Comparison of ENCODE assay signal across 21 cellular contexts in the genomic region with DNA sequence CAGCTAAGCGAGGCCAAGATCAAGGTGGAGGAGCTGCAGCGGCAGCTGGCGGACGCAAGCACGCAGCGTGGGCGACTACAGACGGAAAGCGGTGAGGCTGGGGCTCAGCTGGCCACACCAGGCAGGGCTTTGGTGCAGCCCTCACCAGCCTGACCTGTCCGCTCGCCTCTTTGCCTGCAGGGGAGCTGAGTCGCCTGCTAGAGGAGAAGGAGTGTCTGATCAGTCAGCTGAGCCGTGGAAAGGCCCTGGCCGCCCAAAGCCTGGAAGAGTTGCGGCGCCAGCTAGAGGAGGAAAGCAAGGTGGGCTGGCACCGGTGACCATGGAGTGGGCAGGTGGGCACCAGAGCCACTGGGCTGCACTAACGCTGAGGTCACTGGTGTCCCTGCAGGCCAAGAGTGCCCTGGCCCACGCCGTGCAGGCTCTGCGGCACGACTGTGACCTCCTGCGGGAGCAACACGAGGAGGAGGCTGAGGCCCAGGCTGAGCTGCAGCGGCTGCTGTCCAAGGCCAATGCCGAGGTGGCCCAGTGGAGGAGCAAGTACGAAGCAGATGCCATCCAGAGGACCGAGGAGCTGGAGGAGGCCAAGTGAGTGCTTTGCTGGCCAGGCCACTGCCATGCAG. TPM values are rescaled to one million over a fixed set of nuclear protein-coding genes. Genes with fewer than 3 reads are reported as not detected.
DNase-seq lines count a peak whose midpoint lies in the region; ATAC-seq and TF ChIP-seq lines count a peak whose summit lies in the region.
"Had no signal": no experiment of that assay in that cellular context is flagged by ENCODE, and none has a peak within 500 bp of the region (broad histone marks: within the 10 kb centered on the region; RNA-seq: fewer than 3 reads in every experiment).

No MANE protein-coding gene starts in this region.

- TF ChIP-seq CTCF in mammary epithelial cell (conservative IDR thresholded peaks at IDR 0.05 in 1 of 2, IDR thresholded peaks at IDR 0.05 in 1 of 2; ENCODE audit: extremely low read depth in 1 of 2, insufficient read depth in 1 of 2, low read depth in 1 of 2, low read length in 2 of 2) (peak in 1 of 2 donors; percentile 3), breast epithelium (IDR thresholded peaks at IDR 0.05) (no peak), RWPE2 (IDR thresholded peaks at IDR 0.05; ENCODE audit: poor library complexity, severe bottlenecking) (peak; percentile 35)

- H3K27ac ChIP-seq in mammary epithelial cell (ENCODE audit: insufficient read depth, low read depth, low read length) (no peak overlapping the region), breast epithelium (no peak overlapping the region), RWPE2 (ENCODE audit: poor library complexity, severe bottlenecking) (no peak overlapping the region)
- H3K27ac ChIP-seq: esophagus squamous epithelium, sigmoid colon, SK-N-MC had no signal

- H3K4me3 Mint-ChIP-seq in stimulated activated effector memory CD8-positive, alpha-beta T cell treated with anti-CD3 and anti-CD28 coated beads, Interleukin-12 subunit alpha, Interleukin-12 subunit beta, amount 100 ng/mL, for 72 hours: peak overlapping the region; percentile 10
- H3K4me3 Mint-ChIP-seq: activated naive CD4-positive, alpha-beta T cell treated with anti-CD3 and anti-CD28 coated beads for 36 hours; brain had no signal

- DNase-seq in mammary epithelial cell (peak; percentile 9), breast epithelium (ENCODE audit: low spot score in 2 of 2) (no peak), RWPE2 (ENCODE audit: low spot score) (peak; percentile 88), NCI-H1105 treated with DMSO at 0.1 percent for 48 hours (lab: John Stamatoyannopoulos, UW) (no peak), hepatic stellate cell (ENCODE audit: low spot score) (no peak), NCI-H446 treated with DMSO at 0.1 percent for 48 hours (lab: John Stamatoyannopoulos, UW) (no peak)
- no peak for DNase-seq in stimulated activated effector memory CD8-positive, alpha-beta T cell treated with anti-CD3 and anti-CD28 coated beads, Interleukin-12 subunit alpha, Interleukin-12 subunit beta, amount 100 ng/mL, for 72 hours (ENCODE audit: low spot score in 2 of 2)
- DNase-seq: activated CD4-positive, alpha-beta T cell treated with anti-CD3 and anti-CD28 coated beads for 48 hours; activated naive CD4-positive, alpha-beta T cell treated with anti-CD3 and anti-CD28 coated beads for 36 hours; DMS79 treated with DMSO at 0.1 percent for 48 hours; esophagus squamous epithelium; kidney glomerular epithelial cell; NCI-H2081 treated with DMSO at 0.1 percent for 48 hours; NCI-H524 treated with DMSO at 0.1 percent for 48 hours; sigmoid colon; stimulated activated CD4-positive, alpha-beta T cell treated with anti-CD3 and anti-CD28 coated beads, Interleukin-1b, Interleukin-23, amount 100 ng/mL, for 48 hours had no signal

- CTCF ChIA-PET in mammary epithelial cell (lab: Charles Lee; ENCODE audit: low non-redundant PET): no interaction called here

- H2AFZ ChIP-seq in mammary epithelial cell (ENCODE audit: low read depth, low read length): no peak overlapping the region

- peaks cover 36% of the 10 kb centered on the region for H3K36me3 Mint-ChIP-seq in stimulated activated effector memory CD8-positive, alpha-beta T cell treated with anti-CD3 and anti-CD28 coated beads, Interleukin-12 subunit alpha, Interleukin-12 subunit beta, amount 100 ng/mL, for 72 hours

- in situ Hi-C loops in mammary epithelial cell (cut with MboI; ENCODE audit: low sequenced_read_pairs in 2 of 2): no loop called here

- peak; percentile 11; the same call in 1 of the 3 replicates for ATAC-seq in RWPE2 (ENCODE audit: low read depth)
- peak; percentile 10 for ATAC-seq in esophagus mucosa
- ATAC-seq in stimulated activated effector memory CD8-positive, alpha-beta T cell treated with anti-CD3 and anti-CD28 coated beads, Interleukin-12 subunit alpha, Interleukin-12 subunit beta, amount 100 ng/mL, for 72 hours: no peak
- ATAC-seq: heart left ventricle had no signal

- no peak for TF ChIP-seq POLR2A in breast epithelium (IDR thresholded peaks at IDR 0.05)

- H3K4me3 ChIP-seq in mammary epithelial cell (replicated peaks in 1 of 3; ENCODE audit: insufficient read depth in 1 of 3, low read depth in 2 of 3, low read length in 3 of 3): no peak overlapping the region
- no peak overlapping the region for H3K4me3 ChIP-seq in breast epithelium
- H3K4me3 ChIP-seq in RWPE2 (ENCODE audit: severe bottlenecking): no peak overlapping the region
- H3K4me3 ChIP-seq: esophagus squamous epithelium, heart left ventricle, mucosa of descending colon, sigmoid colon, SK-N-MC had no signal

- no peaks in the 10 kb centered on the region for H3K4me1 ChIP-seq in mammary epithelial cell (ENCODE audit: insufficient read depth, low read length)
- peaks cover 0 to 4% of the 10 kb centered on the region in 2 donors for H3K4me1 ChIP-seq in breast epithelium
- no peaks in the 10 kb centered on the region for H3K4me1 ChIP-seq in RWPE2 (ENCODE audit: insufficient read depth, poor library complexity, severe bottlenecking)

- H3K4me1 Mint-ChIP-seq in stimulated activated effector memory CD8-positive, alpha-beta T cell treated with anti-CD3 and anti-CD28 coated beads, Interleukin-12 subunit alpha, Interleukin-12 subunit beta, amount 100 ng/mL, for 72 hours: peaks cover 24% of the 10 kb centered on the region
- H3K4me1 Mint-ChIP-seq: brain had no signal

- H3K4me2 ChIP-seq in mammary epithelial cell (ENCODE audit: insufficient read depth, low read depth, low read length): no peak overlapping the region

- H3K9ac ChIP-seq in mammary epithelial cell (ENCODE audit: insufficient read depth, low read length): no peak overlapping the region

- dilution Hi-C loops in mammary epithelial cell (cut with HindIII; ENCODE audit: low sequenced_read_pairs): no loop called here

- H3K27me3 ChIP-seq in mammary epithelial cell (ENCODE audit: insufficient read depth, low read length): no peaks in the 10 kb centered on the region
- H3K27me3 ChIP-seq in breast epithelium: no peaks in the 10 kb centered on the region
- H3K27me3 ChIP-seq in RWPE2 (ENCODE audit: insufficient read depth, poor library complexity, severe bottlenecking): no peaks in the 10 kb centered on the region
- H3K27me3 ChIP-seq: esophagus squamous epithelium, heart left ventricle, sigmoid colon had no signal

- no peaks in the 10 kb centered on the region for H4K20me1 ChIP-seq in mammary epithelial cell (ENCODE audit: insufficient read depth, low read length)

- H3K36me3 ChIP-seq in mammary epithelial cell (ENCODE audit: insufficient read depth, low read length): peaks cover 10% of the 10 kb centered on the region
- H3K36me3 ChIP-seq in breast epithelium: peaks cover 21% of the 10 kb centered on the region
- H3K36me3 ChIP-seq in RWPE2 (ENCODE audit: low read depth): peaks cover 45% of the 10 kb centered on the region

- 83% methylated on average over 19 of the region's 28 CpGs for WGBS in mammary epithelial cell (ENCODE audit: low coverage, missing lambda C conversion rate)

- H3K9me3 Mint-ChIP-seq in stimulated activated effector memory CD8-positive, alpha-beta T cell treated with anti-CD3 and anti-CD28 coated beads, Interleukin-12 subunit alpha, Interleukin-12 subunit beta, amount 100 ng/mL, for 72 hours: no peaks in the 10 kb centered on the region
- H3K9me3 Mint-ChIP-seq: activated naive CD4-positive, alpha-beta T cell treated with anti-CD3 and anti-CD28 coated beads for 36 hours; brain had no signal

- BruUV-seq in mammary epithelial cell (replicated peaks; lab: Mats Ljungman, UMichigan): no TSS peak

- intact Hi-C loops in mammary epithelial cell (cut with micrococcal nuclease): no loop called here
- intact Hi-C loops in breast epithelium (cut with DNase I; ENCODE audit: low total_unique reads): no loop called here

- no peaks in the 10 kb centered on the region for H3K79me2 ChIP-seq in mammary epithelial cell (ENCODE audit: insufficient read depth, low read length)

- H3K27ac Mint-ChIP-seq in stimulated activated effector memory CD8-positive, alpha-beta T cell treated with anti-CD3 and anti-CD28 coated beads, Interleukin-12 subunit alpha, Interleukin-12 subunit beta, amount 100 ng/mL, for 72 hours: peak overlapping the region; percentile 84
- H3K27ac Mint-ChIP-seq: activated naive CD4-positive, alpha-beta T cell treated with anti-CD3 and anti-CD28 coated beads for 36 hours had no signal

- H3K9me3 ChIP-seq in mammary epithelial cell (replicated peaks; ENCODE audit: insufficient read depth, low read length) (no peaks in the 10 kb centered on the region), breast epithelium (no peaks in the 10 kb centered on the region), RWPE2 (ENCODE audit: severe bottlenecking) (no peaks in the 10 kb centered on the region)
- H3K9me3 ChIP-seq: esophagus squamous epithelium, heart left ventricle, mucosa of descending colon, sigmoid colon had no signal

RNA-seq across cellular contexts. Expression of gene MYH7B, which starts 42.8 kb away (rescaled TPM):
- under 1 TPM; under 0.01 to 0.28 TPM for total RNA-seq in mammary epithelial cell
- 0.11 TPM for polyA plus RNA-seq in mammary epithelial cell
- not detected for polyA minus RNA-seq in mammary epithelial cell
- total RNA-seq in breast epithelium: 1 to 10 TPM in 1 of 3 donors, under 1 TPM in 2; 0.66 to 1.1 (median 0.73) TPM
- total RNA-seq in esophagus mucosa: not detected

RNA-seq across cellular contexts. Expression of gene GSS, which starts 42.8 kb away (rescaled TPM):
- total RNA-seq in mammary epithelial cell (100 to 1,000 TPM; 102 to 115 TPM), breast epithelium (10 to 100 TPM; 33.4 to 61.9 (median 53.7) TPM), esophagus mucosa (56.9 TPM)
- 127 TPM for polyA plus RNA-seq in mammary epithelial cell
- 147 TPM for polyA minus RNA-seq in mammary epithelial cell

Comparison
In these comparisons a context has a peak if more than half of its experiments do, and no peak if none do; other contexts are left out.
1. DNase-seq: peak in mammary epithelial cell (single experiment) and RWPE2 (single experiment); none in breast epithelium (0 of 2), stimulated activated effector memory CD8-positive, alpha-beta T cell treated with anti-CD3 and anti-CD28 coated beads, Interleukin-12 subunit alpha, Interleukin-12 subunit beta, amount 100 ng/mL, for 72 hours (0 of 2), NCI-H1105 treated with DMSO at 0.1 percent for 48 hours (single experiment), hepatic stellate cell (single experiment) and NCI-H446 treated with DMSO at 0.1 percent for 48 hours (single experiment).